Comparison of ENCODE assay signal across 9 cellular contexts in genomic region chr9:27528886-27529315, GRCh38. TPM values are rescaled to one million over a fixed set of nuclear protein-coding genes. Genes with fewer than 3 reads are reported as not detected.
A peak's percentile ranks its signal among the peaks of the same experiment; 100 is the strongest.
DNase-seq lines count a peak whose midpoint lies in the region; ATAC-seq, FAIRE-seq and TF ChIP-seq lines count a peak whose summit lies in the region.
"Had no signal": no experiment of that assay in that cellular context is flagged by ENCODE, and none has a peak within 500 bp of the region (broad histone marks: within the 10 kb centered on the region; RNA-seq: fewer than 3 reads in every experiment).

No MANE protein-coding gene starts in this region.

- DNase-seq in Daoy (ENCODE audit: low read depth), result peak; percentile 67
- no peak for DNase-seq in MG63
- peak; percentile 48 for DNase-seq in fibroblast of villous mesenchyme (ENCODE audit: low read depth)
- DNase-seq in nephron progenitor cell, result peak; percentile 58
- peak; percentile 52 to 81 for DNase-seq in tibial artery
- no peak for DNase-seq in urothelium cell line (ENCODE audit: low spot score)

- H3K4me3 ChIP-seq in MG63 (peak overlapping the region; percentile 34), fibroblast of villous mesenchyme (ENCODE audit: low read depth, low read length) (peak overlapping the region; percentile 70), tibial artery (peak overlapping the region; percentile 65 to 90)

- peak overlapping the region; percentile 84 for H3K4me3 Mint-ChIP-seq in activated T-helper 17 cell treated with anti-CD3 and anti-CD28 coated beads, Interleukin-2, amount 50 U/mL, for 72 hours
- H3K4me3 Mint-ChIP-seq in nephron progenitor cell, result peak overlapping the region; percentile 97

- ATAC-seq in GM21737 (IDR thresholded peaks at IDR 0.05; ENCODE audit: unreplicated experiment), result peak; percentile 59
- ATAC-seq in activated T-helper 17 cell treated with anti-CD3 and anti-CD28 coated beads, Interleukin-2, amount 50 U/mL, for 72 hours (replicated peaks), result peak; percentile 79

- H3K36me3 ChIP-seq in MG63 (no peaks in the 10 kb centered on the region), tibial artery (no peaks in the 10 kb centered on the region)

- H3K27ac Mint-ChIP-seq in activated T-helper 17 cell treated with anti-CD3 and anti-CD28 coated beads, Interleukin-2, amount 50 U/mL, for 72 hours, result peak overlapping the region; percentile 64
- no peak overlapping the region for H3K27ac Mint-ChIP-seq in nephron progenitor cell

- intact Hi-C loops in tibial artery (cut with DNase I; ENCODE audit: low total_unique reads), result loop anchor here (5.0 kb wide), 1 partner anchor 187 kb away; no protein-coding TSS in a partner anchor

- no peaks in the 10 kb centered on the region; the same call in 1 of the 2 replicates for H3K27me3 ChIP-seq in MG63
- no peaks in the 10 kb centered on the region for H3K27me3 ChIP-seq in tibial artery

- H3K9me3 ChIP-seq in MG63 (no peaks in the 10 kb centered on the region), tibial artery (no peaks in the 10 kb centered on the region)

- H3K27ac ChIP-seq in tibial artery, result peak overlapping the region; percentile 91 to 92

- H3K27me3 Mint-ChIP-seq in activated T-helper 17 cell treated with anti-CD3 and anti-CD28 coated beads, Interleukin-2, amount 50 U/mL, for 72 hours, result peaks cover 8% of the 10 kb centered on the region
- H3K27me3 Mint-ChIP-seq in nephron progenitor cell (ENCODE audit: low read depth, poor library complexity), result peaks cover 5% of the 10 kb centered on the region

- no peak for TF ChIP-seq CTCF in fibroblast of villous mesenchyme (IDR thresholded peaks at IDR 0.05; ENCODE audit: insufficient read depth, low read depth, low read length)
- TF ChIP-seq CTCF in nephron progenitor cell (IDR thresholded peaks at IDR 0.05), result no peak
- TF ChIP-seq CTCF in tibial artery (IDR thresholded peaks at IDR 0.05), result no peak

- peaks cover 4% of the 10 kb centered on the region for H3K4me1 Mint-ChIP-seq in activated T-helper 17 cell treated with anti-CD3 and anti-CD28 coated beads, Interleukin-2, amount 50 U/mL, for 72 hours
- H3K4me1 Mint-ChIP-seq in nephron progenitor cell, result peaks cover 43% of the 10 kb centered on the region

- no peak for FAIRE-seq in urothelium cell line (lab: Jason Lieb, UNC)

- no peaks in the 10 kb centered on the region for H3K36me3 Mint-ChIP-seq in activated T-helper 17 cell treated with anti-CD3 and anti-CD28 coated beads, Interleukin-2, amount 50 U/mL, for 72 hours (ENCODE audit: low read depth)
- H3K36me3 Mint-ChIP-seq in nephron progenitor cell (ENCODE audit: low read depth), result peaks cover 24% of the 10 kb centered on the region

- no peaks in the 10 kb centered on the region for H3K9me3 Mint-ChIP-seq in activated T-helper 17 cell treated with anti-CD3 and anti-CD28 coated beads, Interleukin-2, amount 50 U/mL, for 72 hours
- no peaks in the 10 kb centered on the region for H3K9me3 Mint-ChIP-seq in nephron progenitor cell

- peaks cover 0 to 37% (median 13%) of the 10 kb centered on the region in 4 donors for H3K4me1 ChIP-seq in tibial artery

RNA-seq across cellular contexts. Expression of gene MOB3B, which starts 0.7 kb away (rescaled TPM):
- 0.83 and 0.91 TPM in 2 replicates for total RNA-seq in Daoy (2014; rRNA removed; shearing (Covaris generic))
- not detected in 2 replicates for total RNA-seq in MG63 (2014; rRNA removed; shearing (Covaris generic); ENCODE audit: low replicate concordance)
- under 1 TPM; 0.17 to 0.24 TPM for total RNA-seq in activated T-helper 17 cell treated with anti-CD3 and anti-CD28 coated beads, Interleukin-2, amount 50 U/mL, for 72 hours
- 0.32 and 0.43 TPM in 2 replicates for total RNA-seq in fibroblast of villous mesenchyme

RNA-seq across cellular contexts. Expression of gene IFNK, which starts 4.8 kb away (rescaled TPM):
- not detected in 2 replicates for total RNA-seq in Daoy (2014; rRNA removed; shearing (Covaris generic))
- total RNA-seq in MG63 (2014; rRNA removed; shearing (Covaris generic); ENCODE audit: low replicate concordance), result not detected in 2 replicates
- not detected for total RNA-seq in activated T-helper 17 cell treated with anti-CD3 and anti-CD28 coated beads, Interleukin-2, amount 50 U/mL, for 72 hours
- total RNA-seq in fibroblast of villous mesenchyme, result not detected in 2 replicates
- total RNA-seq: NCI-H460 had no signal

RNA-seq across cellular contexts. Expression of gene C9orf72, which starts 44.4 kb away (rescaled TPM):
- total RNA-seq in Daoy (2014; rRNA removed; shearing (Covaris generic)), result 15.8 and 18.3 TPM in 2 replicates
- 1.5 and 2.0 TPM in 2 replicates for total RNA-seq in MG63 (2014; rRNA removed; shearing (Covaris generic); ENCODE audit: low replicate concordance)
- 1 to 10 TPM; 8.9 to 9.7 TPM for total RNA-seq in activated T-helper 17 cell treated with anti-CD3 and anti-CD28 coated beads, Interleukin-2, amount 50 U/mL, for 72 hours
- 6.1 and 7.8 TPM in 2 replicates for total RNA-seq in fibroblast of villous mesenchyme

Comparison
In these comparisons a context has a peak if more than half of its experiments do, and no peak if none do; other contexts are left out.
1. DNase-seq: peak in Daoy (single experiment), fibroblast of villous mesenchyme (single experiment), nephron progenitor cell (single experiment) and tibial artery (2 of 2); none in MG63 (single experiment) and urothelium cell line (single experiment).
2. Peak in every context shown above with its lines, with median percentiles within 50 percentile points of each other: H3K4me3 ChIP-seq.